8 cellular contexts compared by ENCODE assay signal in genomic region chr3:4752201-4753072, GRCh38.
DNase-seq lines count a peak whose midpoint lies in the region; ATAC-seq and TF ChIP-seq lines count a peak whose summit lies in the region.

No MANE protein-coding gene starts in this region.

- H3K4me1 Mint-ChIP-seq in T-helper 1 cell treated with Interleukin-12 subunit alpha and Interleukin-12 subunit beta and Interleukin-4 antibody, amounts not matched to agents 30 μg/mL and 1 μg/mL, for 36 hours (ENCODE audit: low read depth): peaks cover 76% of the 10 kb centered on the region

- peaks cover 17% of the 10 kb centered on the region for H3K9me3 Mint-ChIP-seq in T-helper 1 cell treated with Interleukin-12 subunit alpha and Interleukin-12 subunit beta and Interleukin-4 antibody, amounts not matched to agents 30 μg/mL and 1 μg/mL, for 36 hours

- ATAC-seq in GM18517 (IDR thresholded peaks at IDR 0.05; ENCODE audit: unreplicated experiment): no peak

- H3K4me1 ChIP-seq in hepatocyte (ENCODE audit: insufficient read depth) (peaks cover 26% of the 10 kb centered on the region), suprapubic skin (peaks cover 53% of the 10 kb centered on the region)

- H3K36me3 Mint-ChIP-seq in T-helper 1 cell treated with Interleukin-12 subunit alpha and Interleukin-12 subunit beta and Interleukin-4 antibody, amounts not matched to agents 30 μg/mL and 1 μg/mL, for 36 hours (ENCODE audit: low read depth): peaks cover 55% of the 10 kb centered on the region

- no peak for TF ChIP-seq EP300 in suprapubic skin (IDR thresholded peaks at IDR 0.05)

- WGBS in hepatocyte (ENCODE audit: low lambda C conversion rate, missing lambda C conversion rate): 60% methylated on average over 17 of the region's 17 CpGs
- WGBS in suprapubic skin: 89% methylated on average over 16 of the region's 17 CpGs

- no peaks in the 10 kb centered on the region for H4K20me1 ChIP-seq in hepatocyte (ENCODE audit: insufficient read depth, poor library complexity, severe bottlenecking)

- no peaks in the 10 kb centered on the region for H3K27me3 Mint-ChIP-seq in T-helper 1 cell treated with Interleukin-12 subunit alpha and Interleukin-12 subunit beta and Interleukin-4 antibody, amounts not matched to agents 30 μg/mL and 1 μg/mL, for 36 hours (ENCODE audit: low read depth)

- H3K36me3 ChIP-seq in hepatocyte (replicated peaks; ENCODE audit: insufficient read depth, low read depth): no peaks in the 10 kb centered on the region
- no peaks in the 10 kb centered on the region for H3K36me3 ChIP-seq in suprapubic skin

- H3K4me2 ChIP-seq in hepatocyte: peak overlapping the region; percentile 43

- TF ChIP-seq CTCF in hepatocyte (IDR thresholded peaks at IDR 0.05; ENCODE audit: poor library complexity) (no peak), suprapubic skin (IDR thresholded peaks at IDR 0.05) (no peak)

- no peaks in the 10 kb centered on the region for H3K9me2 ChIP-seq in hepatocyte (replicated peaks; ENCODE audit: insufficient read depth)

- DNase-seq in T-helper 1 cell (no peak), SKM-1 treated with dmso at 0.1 percent for 144 hours (lab: John Stamatoyannopoulos, UW; ENCODE audit: unreplicated experiment) (peak; percentile 86), hepatocyte (ENCODE audit: low spot score) (peak; percentile 89), suprapubic skin (ENCODE audit: low spot score in 2 of 2) (no peak), HPDE6-E6E7 (ENCODE audit: extremely low spot score) (no peak)
- DNase-seq in activated CD4-positive, alpha-beta T cell treated with anti-CD3 and anti-CD28 coated beads, Interleukin-2, amount 50 U/mL, for 1 hour: no peak

- H3K4me3 Mint-ChIP-seq in T-helper 1 cell treated with Interleukin-12 subunit alpha and Interleukin-12 subunit beta and Interleukin-4 antibody, amounts not matched to agents 30 μg/mL and 1 μg/mL, for 36 hours: no peak overlapping the region

- TF ChIP-seq POLR2A in suprapubic skin (IDR thresholded peaks at IDR 0.05): no peak

- H3K79me2 ChIP-seq in hepatocyte: no peaks in the 10 kb centered on the region

- H3K27me3 ChIP-seq in hepatocyte (no peaks in the 10 kb centered on the region), suprapubic skin (no peaks in the 10 kb centered on the region)

- H2AFZ ChIP-seq in hepatocyte: no peak overlapping the region

- peak overlapping the region; percentile 94 for H3K27ac ChIP-seq in hepatocyte
- peak overlapping the region; percentile 82 for H3K27ac ChIP-seq in suprapubic skin

- H3K9me3 ChIP-seq in hepatocyte (ENCODE audit: low read depth) (no peaks in the 10 kb centered on the region), suprapubic skin (no peaks in the 10 kb centered on the region)

- no peak overlapping the region for H3K4me3 ChIP-seq in hepatocyte
- H3K4me3 ChIP-seq in suprapubic skin: no peak overlapping the region

- peak overlapping the region; percentile 43 for H3K27ac Mint-ChIP-seq in T-helper 1 cell treated with Interleukin-12 subunit alpha and Interleukin-12 subunit beta and Interleukin-4 antibody, amounts not matched to agents 30 μg/mL and 1 μg/mL, for 36 hours

Comparison
In these comparisons a context has a peak if more than half of its experiments do, and no peak if none do; other contexts are left out.
1. DNase-seq: peak in SKM-1 treated with dmso at 0.1 percent for 144 hours (single experiment) and hepatocyte (single experiment); none in T-helper 1 cell (0 of 5), suprapubic skin (0 of 2), HPDE6-E6E7 (single experiment) and activated CD4-positive, alpha-beta T cell treated with anti-CD3 and anti-CD28 coated beads, Interleukin-2, amount 50 U/mL, for 1 hour (single experiment).